12 cellular contexts compared by ENCODE assay signal in the genomic region with DNA sequence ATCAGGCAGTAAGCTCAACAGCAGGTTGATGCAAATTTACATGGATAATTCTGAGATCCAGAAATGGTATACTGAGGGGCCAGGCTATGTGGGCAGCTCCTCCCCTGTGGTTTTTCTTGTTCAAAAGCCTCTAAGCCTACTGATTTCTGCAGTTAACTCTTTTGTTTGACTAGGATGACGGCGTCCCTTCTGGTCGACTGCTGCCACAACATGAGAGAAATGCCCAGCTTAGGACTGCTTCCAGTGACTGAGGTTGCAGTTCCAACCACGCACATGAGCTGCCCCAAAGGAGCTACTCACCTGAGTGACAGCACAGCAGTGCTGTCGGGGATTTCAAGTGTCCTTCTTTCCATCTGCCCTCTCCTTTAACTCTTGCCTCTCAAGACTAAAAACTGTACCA.
DNase-seq lines count a peak whose midpoint lies in the region; ATAC-seq and TF ChIP-seq lines count a peak whose summit lies in the region.
"Had no signal": no experiment of that assay in that cellular context is flagged by ENCODE, and none has a peak within 500 bp of the region (broad histone marks: within the 10 kb centered on the region; RNA-seq: fewer than 3 reads in every experiment).

No MANE protein-coding gene starts in this region.

- DNase-seq in NCI-H748 (lab: John Stamatoyannopoulos, UW; ENCODE audit: unreplicated experiment), result peak; percentile 8
- no peak for DNase-seq in NCI-H748 treated with DMSO at 0.1 percent for 48 hours (lab: John Stamatoyannopoulos, UW)
- peak; percentile 46 for DNase-seq in NT2/D1 (ENCODE audit: low read depth, low spot score)
- DNase-seq in foreskin keratinocyte, result no peak
- no peak for DNase-seq in upper lobe of right lung
- no peak for DNase-seq in foreskin fibroblast
- DNase-seq in left ventricle myocardium inferior, result no peak
- DNase-seq: activated CD4-positive, alpha-beta T cell treated with anti-CD3 and anti-CD28 coated beads for 48 hours; activated gamma-delta T cell; stimulated activated CD4-positive, alpha-beta T cell treated with anti-CD3 and anti-CD28 coated beads, Interleukin-4, amount 100 ng/mL, for 4 hours had no signal

- no peak for TF ChIP-seq CTCF in foreskin keratinocyte (conservative IDR thresholded peaks at IDR 0.05)
- peak; percentile 16 for TF ChIP-seq CTCF in upper lobe of right lung (IDR thresholded peaks at IDR 0.05)
- no peak for TF ChIP-seq CTCF in foreskin fibroblast (IDR thresholded peaks at IDR 0.05; ENCODE audit: low read depth, low read length)
- no peak for TF ChIP-seq CTCF in left ventricle myocardium inferior (IDR thresholded peaks at IDR 0.05; ENCODE audit: borderline replicate concordance)

- H3K4me3 ChIP-seq in NT2/D1 (ENCODE audit: insufficient read length, low read depth), result no peak overlapping the region
- H3K4me3 ChIP-seq in upper lobe of right lung, result no peak overlapping the region
- H3K4me3 ChIP-seq in foreskin fibroblast (ENCODE audit: low read depth in 1 of 2, low read length in 2 of 2), result no peak overlapping the region
- H3K4me3 ChIP-seq in left ventricle myocardium inferior, result no peak overlapping the region

- no peaks in the 10 kb centered on the region for H3K4me1 ChIP-seq in NT2/D1 (ENCODE audit: insufficient read depth, insufficient read length)
- H3K4me1 ChIP-seq in foreskin keratinocyte, result peaks cover 5% of the 10 kb centered on the region
- no peaks in the 10 kb centered on the region for H3K4me1 ChIP-seq in upper lobe of right lung
- no peaks in the 10 kb centered on the region for H3K4me1 ChIP-seq in left ventricle myocardium inferior
- H3K4me1 ChIP-seq: parathyroid adenoma had no signal

- no peaks in the 10 kb centered on the region for H3K36me3 ChIP-seq in NT2/D1 (ENCODE audit: insufficient read depth, insufficient read length, low read length)
- H3K36me3 ChIP-seq in upper lobe of right lung, result no peaks in the 10 kb centered on the region
- no peaks in the 10 kb centered on the region for H3K36me3 ChIP-seq in left ventricle myocardium inferior

- no peak overlapping the region for H3K9ac ChIP-seq in NT2/D1 (ENCODE audit: insufficient read length, low read depth)
- H3K9ac ChIP-seq: parathyroid adenoma had no signal

- no peaks in the 10 kb centered on the region for H3K9me3 ChIP-seq in NT2/D1 (ENCODE audit: insufficient read depth, low read length)
- H3K9me3 ChIP-seq in upper lobe of right lung, result no peaks in the 10 kb centered on the region
- H3K9me3 ChIP-seq in left ventricle myocardium inferior (replicated peaks), result peaks cover 7% of the 10 kb centered on the region

- ATAC-seq in foreskin keratinocyte (peak; percentile 39), upper lobe of right lung (no peak), GM19035 (IDR thresholded peaks at IDR 0.05; ENCODE audit: unreplicated experiment) (no peak)

- intact Hi-C loops in upper lobe of right lung (cut with DNase I), result no loop called here
- intact Hi-C loops in left ventricle myocardium inferior (cut with micrococcal nuclease), result no loop called here

- no peak overlapping the region for H3K27ac ChIP-seq in foreskin keratinocyte
- no peak overlapping the region for H3K27ac ChIP-seq in upper lobe of right lung
- H3K27ac ChIP-seq in left ventricle myocardium inferior (replicated peaks), result no peak overlapping the region
- H3K27ac ChIP-seq: parathyroid adenoma had no signal

- H3K27me3 ChIP-seq in NT2/D1 (ENCODE audit: insufficient read depth, insufficient read length) (no peaks in the 10 kb centered on the region), foreskin keratinocyte (no peaks in the 10 kb centered on the region), upper lobe of right lung (no peaks in the 10 kb centered on the region), left ventricle myocardium inferior (ENCODE audit: low read depth) (no peaks in the 10 kb centered on the region)

Comparison
In these comparisons a context has a peak if more than half of its experiments do, and no peak if none do; other contexts are left out.
1. DNase-seq: peak in NCI-H748 (single experiment) and NT2/D1 (single experiment); none in NCI-H748 treated with DMSO at 0.1 percent for 48 hours (single experiment), foreskin keratinocyte (0 of 2), upper lobe of right lung (single experiment), foreskin fibroblast (0 of 2) and left ventricle myocardium inferior (single experiment).